28 cellular contexts compared by ENCODE assay signal in the genomic region with DNA sequence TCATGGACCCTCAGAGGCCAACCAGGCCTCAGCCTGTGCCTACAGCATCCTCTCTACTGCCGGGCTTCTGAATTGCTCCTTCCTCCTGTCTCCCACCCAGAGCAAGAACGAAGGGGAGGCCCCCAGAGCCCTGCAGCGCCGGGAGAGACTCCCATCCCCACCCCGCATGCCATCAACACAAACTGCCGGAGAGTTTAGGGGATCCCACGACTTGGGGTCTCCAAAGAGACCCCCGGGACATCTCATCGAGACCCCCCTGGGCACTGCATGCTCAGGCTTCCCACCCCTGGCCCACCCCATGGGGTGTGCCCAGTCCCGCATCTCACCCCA.
"Had no signal": no experiment of that assay in that cellular context is flagged by ENCODE, and none has a peak within 500 bp of the region (broad histone marks: within the 10 kb centered on the region; RNA-seq: fewer than 3 reads in every experiment).

No MANE protein-coding gene starts in this region.

- DNase-seq: hypothalamus; immature natural killer cell; left colon; mesendoderm; naive B cell; natural killer cell; nephron progenitor cell; ovary; retina; sigmoid colon; small intestine; stimulated activated CD4-positive, alpha-beta T cell treated with anti-CD3 and anti-CD28 coated beads, Interleukin-1b, Interleukin-23, amount 100 ng/mL, for 48 hours; stimulated activated CD4-positive, alpha-beta T cell treated with anti-CD3 and anti-CD28 coated beads, Interleukin-2, amount 100 ng/mL, for 48 hours; stimulated activated CD4-positive, alpha-beta T cell treated with anti-CD3 and anti-CD28 coated beads, Interleukin-4, amount 100 ng/mL, for 4 hours; stimulated activated CD8-positive, alpha-beta memory T cell treated with anti-CD3 and anti-CD28 coated beads, Interleukin-4, amount 100 ng/mL, for 48 hours; stimulated activated naive CD4-positive, alpha-beta T cell treated with Interleukin-2 at 50 U/mL for 16 hours; stimulated activated naive CD8-positive, alpha-beta T cell treated with anti-CD3 and anti-CD28 coated beads, Interleukin-15, amount 100 ng/mL, for 72 hours; testis; thyroid gland; transverse colon; upper lobe of left lung had no signal

- H3K36me3 ChIP-seq: left lung, neural progenitor cell, ovary, prostate gland, sigmoid colon, thyroid gland, transverse colon, upper lobe of left lung had no signal

- H3K9me3 Mint-ChIP-seq: immature natural killer cell; natural killer cell; nephron progenitor cell; neural progenitor cell; stimulated activated memory B cell treated with anti-CD40 and anti-IgM and Interleukin-4, amounts not matched to agents 10 μg/mL and 1 μg/mL and 100 μg/mL, for 72 hours; stimulated activated naive CD8-positive, alpha-beta T cell treated with anti-CD3 and anti-CD28 coated beads, Interleukin-15, amount 100 ng/mL, for 72 hours had no signal

- H3K27me3 ChIP-seq: left lung, neural progenitor cell, ovary, sigmoid colon, testis, thyroid gland, transverse colon, upper lobe of left lung had no signal

- H3K4me2 ChIP-seq: neural progenitor cell had no signal

- H2AFZ ChIP-seq: neural progenitor cell had no signal

- H3K9me3 ChIP-seq: left lung, ovary, prostate gland, sigmoid colon, testis, thyroid gland, transverse colon, upper lobe of left lung had no signal

- H3K4me3 Mint-ChIP-seq: immature natural killer cell; mesothelial cell of epicardium; naive B cell; natural killer cell; nephron progenitor cell; neural progenitor cell; stimulated activated memory B cell treated with anti-CD40 and anti-IgM and Interleukin-4, amounts not matched to agents 10 μg/mL and 1 μg/mL and 100 μg/mL, for 72 hours; stimulated activated naive CD8-positive, alpha-beta T cell treated with anti-CD3 and anti-CD28 coated beads, Interleukin-15, amount 100 ng/mL, for 72 hours had no signal

- H3K36me3 Mint-ChIP-seq: immature natural killer cell; mesothelial cell of epicardium; naive B cell; natural killer cell; neural progenitor cell; stimulated activated memory B cell treated with anti-CD40 and anti-IgM and Interleukin-4, amounts not matched to agents 10 μg/mL and 1 μg/mL and 100 μg/mL, for 72 hours had no signal

- H3K27ac Mint-ChIP-seq: immature natural killer cell; mesothelial cell of epicardium; natural killer cell; stimulated activated memory B cell treated with anti-CD40 and anti-IgM and Interleukin-4, amounts not matched to agents 10 μg/mL and 1 μg/mL and 100 μg/mL, for 72 hours had no signal

- H3K4me1 ChIP-seq: left lung, neural progenitor cell had no signal

- H3K27me3 Mint-ChIP-seq: naive B cell; stimulated activated memory B cell treated with anti-CD40 and anti-IgM and Interleukin-4, amounts not matched to agents 10 μg/mL and 1 μg/mL and 100 μg/mL, for 72 hours had no signal

- H3K4me1 Mint-ChIP-seq: immature natural killer cell; mesothelial cell of epicardium; nephron progenitor cell; neural progenitor cell; stimulated activated memory B cell treated with anti-CD40 and anti-IgM and Interleukin-4, amounts not matched to agents 10 μg/mL and 1 μg/mL and 100 μg/mL, for 72 hours; stimulated activated naive CD8-positive, alpha-beta T cell treated with anti-CD3 and anti-CD28 coated beads, Interleukin-15, amount 100 ng/mL, for 72 hours had no signal

- H3K27ac ChIP-seq: left lung, neural progenitor cell, ovary, prostate gland, sigmoid colon, testis, thyroid gland, transverse colon, upper lobe of left lung had no signal

- ATAC-seq: left colon, left lung, natural killer cell, right cardiac atrium had no signal

- H3K4me3 ChIP-seq: left lung, lung, neural progenitor cell, ovary, prostate gland, sigmoid colon, testis, thyroid gland, transverse colon, upper lobe of left lung had no signal

- H3K9ac ChIP-seq: neural progenitor cell had no signal
